ENCODE assay signal across 1 cellular context in genomic region chr11:123184531-123184930, GRCh38.
TF ChIP-seq lines count a peak whose summit lies in the region.

No MANE protein-coding gene starts in this region.

TF ChIP-seq in GM23338, 12 proteins besides CTCF, POLR2A, EP300 and RAD21 (continued from another document):
- no peak for TF ChIP-seq ETS1 (IDR thresholded peaks at IDR 0.05)
- no peak for TF ChIP-seq REST (IDR thresholded peaks at IDR 0.05; ENCODE audit: unreplicated experiment)
- TF ChIP-seq ZNF462 (CRISPR knock-in tag; IDR thresholded peaks at IDR 0.05) = no peak
- no peak for TF ChIP-seq ZNF331 (CRISPR knock-in tag; IDR thresholded peaks at IDR 0.05; ENCODE audit: low read depth)
- TF ChIP-seq ZNF114 (CRISPR knock-in tag; IDR thresholded peaks at IDR 0.05) = no peak
